In the genomic region with DNA sequence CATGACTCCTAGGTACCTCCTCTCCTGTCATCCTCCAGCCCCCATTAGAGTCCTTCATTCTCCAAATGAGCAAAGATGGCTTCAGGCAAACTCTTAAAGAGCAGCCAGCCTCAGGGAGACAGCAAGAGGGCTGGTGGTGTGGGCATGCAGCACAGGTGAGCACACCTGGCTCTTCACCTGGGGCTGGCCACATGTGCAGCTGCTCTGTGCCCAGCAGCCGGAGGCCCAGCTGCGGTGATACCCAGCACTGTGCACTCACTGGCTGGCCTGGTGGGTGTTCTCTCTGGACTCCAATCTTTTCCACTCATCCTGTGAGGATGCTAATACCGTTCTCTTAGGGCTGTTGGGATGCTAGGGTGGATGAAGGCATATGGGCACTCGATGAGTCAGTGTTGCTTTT, we compare ENCODE assay signal across 19 cellular contexts.
DNase-seq lines count a peak whose midpoint lies in the region; ATAC-seq and TF ChIP-seq lines count a peak whose summit lies in the region.
"Had no signal": no experiment of that assay in that cellular context is flagged by ENCODE, and none has a peak within 500 bp of the region (broad histone marks: within the 10 kb centered on the region; RNA-seq: fewer than 3 reads in every experiment).

No MANE protein-coding gene starts in this region.

- H3K9ac ChIP-seq in trophoblast cell (ENCODE audit: low read length), result no peak overlapping the region
- H3K9ac ChIP-seq: KMS-11 had no signal

- no peak overlapping the region for H3K4ac ChIP-seq in trophoblast cell (ENCODE audit: low read depth, low read length)

- H4K8ac ChIP-seq in trophoblast cell (ENCODE audit: low read depth, low read length), result no peak overlapping the region

- no CpG with 5 or more reads among the region's 4 CpGs for WGBS in trophoblast cell (ENCODE audit: extremely low coverage, insufficient coverage, insufficient read length)

- no peak overlapping the region for H3K4me2 ChIP-seq in trophoblast cell (ENCODE audit: low read length)
- H3K4me2 ChIP-seq: KMS-11 had no signal

- no peak overlapping the region for H4K12ac ChIP-seq in trophoblast cell (ENCODE audit: low read depth, low read length)

- H2BK120ac ChIP-seq in trophoblast cell (ENCODE audit: insufficient read depth, low read length, poor library complexity), result no peak overlapping the region

- no peak overlapping the region for H3K23ac ChIP-seq in trophoblast cell (ENCODE audit: low read length)

- TF ChIP-seq CTCF in Caco-2 (IDR thresholded peaks at IDR 0.05; ENCODE audit: insufficient read depth in 1 of 2, low read depth in 1 of 2, low read length in 1 of 2, severe bottlenecking in 1 of 2, unreplicated experiment in 1 of 2), result no peak
- no peak for TF ChIP-seq CTCF in upper lobe of right lung (IDR thresholded peaks at IDR 0.05)

- H2BK5ac ChIP-seq in trophoblast cell (ENCODE audit: low read depth, low read length, poor library complexity), result no peak overlapping the region

- no peak overlapping the region for H2AFZ ChIP-seq in trophoblast cell (ENCODE audit: insufficient read depth, low read length, poor library complexity)

- no peak overlapping the region for H2AK5ac ChIP-seq in trophoblast cell (ENCODE audit: low read length)

- H3K79me1 ChIP-seq in trophoblast cell (ENCODE audit: low read length), result no peaks in the 10 kb centered on the region

- H3K36me3 ChIP-seq in Caco-2 (ENCODE audit: control insufficient read depth, insufficient read depth, low read length) (no peaks in the 10 kb centered on the region; the same call in 1 of the 2 replicates), trophoblast cell (ENCODE audit: control insufficient read depth in 1 of 2, insufficient read depth in 2 of 2, low read length in 2 of 2) (no peaks in the 10 kb centered on the region), upper lobe of right lung (no peaks in the 10 kb centered on the region)
- H3K36me3 ChIP-seq: Peyer's patch had no signal

- H3K27me3 Mint-ChIP-seq in Caco-2 (ENCODE audit: insufficient read depth, unreplicated experiment) (no peaks in the 10 kb centered on the region), T-helper 17 cell (no peaks in the 10 kb centered on the region)
- H3K27me3 Mint-ChIP-seq: CD4-positive, alpha-beta memory T cell had no signal

- H3K4me3 Mint-ChIP-seq in Caco-2 (ENCODE audit: unreplicated experiment) (no peak overlapping the region), T-helper 17 cell (no peak overlapping the region)
- H3K4me3 Mint-ChIP-seq: CD4-positive, alpha-beta memory T cell; H9 had no signal

- H3K9me3 ChIP-seq in Caco-2 (no peaks in the 10 kb centered on the region), T-helper 17 cell (ENCODE audit: control insufficient read depth, low read length, poor library complexity, severe bottlenecking) (no peaks in the 10 kb centered on the region), trophoblast cell (ENCODE audit: insufficient read depth, low read depth, low read length) (no peaks in the 10 kb centered on the region), upper lobe of right lung (no peaks in the 10 kb centered on the region)
- H3K9me3 ChIP-seq: Peyer's patch had no signal

- H3K79me2 ChIP-seq in trophoblast cell (ENCODE audit: control insufficient read depth, insufficient read depth, low read length, poor library complexity), result no peaks in the 10 kb centered on the region

- no peak overlapping the region for H3K18ac ChIP-seq in trophoblast cell (ENCODE audit: low read length)

- H3K4me1 ChIP-seq in Caco-2 (peaks cover 36% of the 10 kb centered on the region), trophoblast cell (ENCODE audit: control insufficient read depth in 1 of 2, insufficient read depth in 2 of 2, low read length in 2 of 2) (peaks cover 14 to 23% of the 10 kb centered on the region in 2 experiments), upper lobe of right lung (peaks cover 19% of the 10 kb centered on the region)
- H3K4me1 ChIP-seq: Peyer's patch had no signal

- POLR2A ChIA-PET in Caco-2 (lab: Charles Lee), result no interaction called here

- H3K27ac Mint-ChIP-seq in Caco-2 (ENCODE audit: unreplicated experiment), result peak overlapping the region; percentile 80
- H3K27ac Mint-ChIP-seq in T-helper 17 cell, result peak overlapping the region; percentile 80

- ATAC-seq in T-helper 17 cell (no peak), upper lobe of right lung (no peak)
- ATAC-seq: Right ventricle myocardium inferior had no signal

- DNase-seq in NCI-H510A treated with DMSO at 0.1 percent for 48 hours (lab: John Stamatoyannopoulos, UW) (peak; percentile 34), NCI-H510A (lab: John Stamatoyannopoulos, UW) (no peak), Caco-2 (no peak), T-helper 17 cell (no peak), trophoblast cell (peak; percentile 45 to 65), NCI-H1694 (lab: John Stamatoyannopoulos, UW) (no peak), HCEC 1CT (no peak), upper lobe of right lung (no peak)
- DNase-seq: CD4-positive, alpha-beta memory T cell; DND-41; H9; NCI-H1436; NCI-H2227 treated with DMSO at 0.1 percent for 48 hours; NCI-H524 treated with DMSO at 0.1 percent for 48 hours; NK-92 treated with Interleukin-12 subunit alpha and Interleukin-12 subunit beta, amount 100 ng/mL, for 24 hours had no signal

- CTCF ChIA-PET in Caco-2 (lab: Charles Lee), result no interaction called here

- H2BK12ac ChIP-seq in trophoblast cell (ENCODE audit: low read length), result no peak overlapping the region

- H3K14ac ChIP-seq in trophoblast cell (ENCODE audit: low read length), result no peak overlapping the region

- H3K9me3 Mint-ChIP-seq in Caco-2 (ENCODE audit: unreplicated experiment), result no peaks in the 10 kb centered on the region
- H3K9me3 Mint-ChIP-seq: CD4-positive, alpha-beta memory T cell; H9 had no signal

- H3K4me1 Mint-ChIP-seq in Caco-2 (ENCODE audit: low read depth, unreplicated experiment) (peaks cover 31% of the 10 kb centered on the region), T-helper 17 cell (peaks cover 14% of the 10 kb centered on the region)

- intact Hi-C loops in Caco-2 (cut with micrococcal nuclease; ENCODE audit: unreplicated experiment), result no loop called here
- intact Hi-C loops in upper lobe of right lung (cut with DNase I), result loop anchor here (10.0 kb wide), 1 partner anchor 476 kb away; no protein-coding TSS in a partner anchor

- H3K27ac ChIP-seq in trophoblast cell (ENCODE audit: low read depth, low read length), result no peak overlapping the region
- no peak overlapping the region for H3K27ac ChIP-seq in upper lobe of right lung
- H3K27ac ChIP-seq: KMS-11, Peyer's patch, SK-N-MC had no signal

- no TSS peak for BruUV-seq in Caco-2 (replicated peaks; lab: Mats Ljungman, UMichigan)

- no peaks in the 10 kb centered on the region for H3K27me3 ChIP-seq in Caco-2 (replicated peaks; ENCODE audit: control insufficient read depth, insufficient read depth, low read length)
- H3K27me3 ChIP-seq in trophoblast cell (ENCODE audit: insufficient read depth, low read length), result no peaks in the 10 kb centered on the region
- no peaks in the 10 kb centered on the region for H3K27me3 ChIP-seq in upper lobe of right lung
- H3K27me3 ChIP-seq: Peyer's patch had no signal

- H3K4me3 ChIP-seq in Caco-2 (ENCODE audit: low read depth, low read length) (no peak overlapping the region), trophoblast cell (ENCODE audit: low read depth, low read length) (no peak overlapping the region), upper lobe of right lung (no peak overlapping the region)
- H3K4me3 ChIP-seq: Peyer's patch, SK-N-MC had no signal

- H4K91ac ChIP-seq in trophoblast cell (ENCODE audit: low read depth, low read length), result no peak overlapping the region

- peaks cover 17% of the 10 kb centered on the region for H3K36me3 Mint-ChIP-seq in Caco-2 (ENCODE audit: insufficient read depth, unreplicated experiment)
- peaks cover 3% of the 10 kb centered on the region for H3K36me3 Mint-ChIP-seq in T-helper 17 cell (ENCODE audit: low read depth)
- H3K36me3 Mint-ChIP-seq: CD4-positive, alpha-beta memory T cell had no signal

Comparison
In these comparisons a context has a peak if more than half of its experiments do, and no peak if none do; other contexts are left out.
1. DNase-seq: peak in NCI-H510A treated with DMSO at 0.1 percent for 48 hours (single experiment) and trophoblast cell (2 of 2); none in NCI-H510A (single experiment), Caco-2 (0 of 2), T-helper 17 cell (0 of 3), NCI-H1694 (single experiment), HCEC 1CT (single experiment) and upper lobe of right lung (single experiment).